3 cellular contexts compared by ENCODE assay signal in genomic region chr5:10658265-10658664, GRCh38.
TF ChIP-seq lines count a peak whose summit lies in the region.

No MANE protein-coding gene starts in this region.

TF ChIP-seq in A549, 52 proteins besides CTCF, POLR2A, EP300 and RAD21:
- TF ChIP-seq EHMT2 (IDR thresholded peaks at IDR 0.05; ENCODE audit: low read depth) (no peak), KDM1A (IDR thresholded peaks at IDR 0.05; ENCODE audit: low read depth) (0 out of 2 replicates have a peak, but pooled peaks have one; percentile 24)

TF ChIP-seq in HEK293, 187 proteins besides CTCF, POLR2A, EP300 and RAD21:
- TF ChIP-seq GLI2 (tag by site-specific recombination; IDR thresholded peaks at IDR 0.05; ENCODE audit: borderline replicate concordance, low read depth): no peak
- no peak for TF ChIP-seq ZNF426 (tag by site-specific recombination; IDR thresholded peaks at IDR 0.05)
- peak; percentile 44; the same call in 1 of the 2 replicates for TF ChIP-seq ZNF580 (tag by site-specific recombination; IDR thresholded peaks at IDR 0.05)
- TF ChIP-seq HOXA7 (CRISPR knock-in tag; IDR thresholded peaks at IDR 0.05; ENCODE audit: borderline replicate concordance): no peak
- TF ChIP-seq ZNF248 (tag by site-specific recombination; IDR thresholded peaks at IDR 0.05): no peak
- no peak for TF ChIP-seq ZBTB48 (tag by site-specific recombination; IDR thresholded peaks at IDR 0.05)
- no peak for TF ChIP-seq SP2 (tag by site-specific recombination; IDR thresholded peaks at IDR 0.05)
- TF ChIP-seq ZNF274 (IDR thresholded peaks at IDR 0.05; ENCODE audit: low read length): no peak
- TF ChIP-seq ZNF274 (tag by site-specific recombination; IDR thresholded peaks at IDR 0.05; ENCODE audit: borderline replicate concordance): no peak
- peak; percentile 97 for TF ChIP-seq ZNF146 (tag by site-specific recombination; IDR thresholded peaks at IDR 0.05)
- TF ChIP-seq ZNF155 (tag by site-specific recombination; IDR thresholded peaks at IDR 0.05): no peak
- TF ChIP-seq WT1 (tag by site-specific recombination; IDR thresholded peaks at IDR 0.05): no peak
- no peak for TF ChIP-seq ELK4 (IDR thresholded peaks at IDR 0.05; ENCODE audit: borderline replicate concordance, low read depth, low read length)

TF ChIP-seq in K562, 482 proteins besides CTCF, POLR2A, EP300 and RAD21:
- TF ChIP-seq ZNF146 (CRISPR knock-in tag; IDR thresholded peaks at IDR 0.05; ENCODE audit: unreplicated experiment): peak; percentile 97
- no peak for TF ChIP-seq ARID3A (IDR thresholded peaks at IDR 0.05; ENCODE audit: borderline replicate concordance, low read depth, low read length)
- TF ChIP-seq BCOR (IDR thresholded peaks at IDR 0.05): 0 out of 2 replicates have a peak, but pooled peaks have one; percentile 24
- 0 out of 4 replicates have a peak, but pooled peaks of 1 of the 2 experiments have one; percentile 28 for TF ChIP-seq KDM1A (IDR thresholded peaks at IDR 0.05)
- TF ChIP-seq NFXL1 (CRISPR knock-in tag; IDR thresholded peaks at IDR 0.05): no peak
- peak; percentile 83 for TF ChIP-seq RBM25 (IDR thresholded peaks at IDR 0.05; ENCODE audit: low read depth, low read length, severe bottlenecking)
- no peak for TF ChIP-seq ATF7 (IDR thresholded peaks at IDR 0.05)
